ENCODE assay signal across 8 cellular contexts in genomic region chr16:89560413-89561194, GRCh38. TPM values are rescaled to one million over a fixed set of nuclear protein-coding genes. Genes with fewer than 3 reads are reported as not detected.
DNase-seq lines count a peak whose midpoint lies in the region; ATAC-seq, FAIRE-seq and TF ChIP-seq lines count a peak whose summit lies in the region.

Gene RPL13 (plus strand): TSS chr16:89560682. CDS start chr16:89560960, 278 bp downstream.

- peaks cover 17 to 21% of the 10 kb centered on the region in 2 donors for H3K4me1 ChIP-seq in kidney (ENCODE audit: control insufficient read depth in 1 of 2, insufficient read depth in 1 of 2, low read depth in 1 of 2, low read length in 2 of 2)

- no peak for TF ChIP-seq CTCF in kidney (IDR thresholded peaks at IDR 0.05; ENCODE audit: borderline replicate concordance, extremely low read depth, insufficient read depth)

- peak within 1 kb of the TSS; percentile 96 to 99 for H3K9ac ChIP-seq in kidney (ENCODE audit: low read length in 2 of 2)

- no peak for FAIRE-seq in kidney (lab: Jason Lieb, UNC)

- ATAC-seq in GM19043 (IDR thresholded peaks at IDR 0.05; ENCODE audit: low read depth, unreplicated experiment), result peak; percentile 88
- peak; percentile 49 for ATAC-seq in HG03378 (IDR thresholded peaks at IDR 0.05; ENCODE audit: unreplicated experiment)

- H3K27ac ChIP-seq in kidney (ENCODE audit: low read depth in 2 of 2, low read length in 2 of 2), result peak within 1 kb of the TSS; percentile 96 to 97

- H3K36me3 ChIP-seq in kidney (ENCODE audit: control insufficient read depth in 1 of 2, insufficient read depth in 2 of 2, low read length in 2 of 2), result peaks cover 28 to 33% of the 10 kb centered on the region in 2 donors

- DNase-seq in AG20443 (ENCODE audit: low spot score) (peak; percentile 97), NCI-H510A treated with DMSO at 0.1 percent for 48 hours (lab: John Stamatoyannopoulos, UW) (peak; percentile 70), cerebellum (ENCODE audit: low spot score) (peak; percentile 96), kidney (peak; percentile 98)
- DNase-seq in activated CD4-positive, alpha-beta T cell treated with anti-CD3 and anti-CD28 coated beads for 24 hours (ENCODE audit: low read depth in 2 of 2), result peak; percentile 82 to 89
- peak; percentile 84 to 85 for DNase-seq in stimulated activated CD4-positive, alpha-beta T cell treated with anti-CD3 and anti-CD28 coated beads, Interleukin-15, amount 100 ng/mL, for 1 hour (ENCODE audit: low read depth in 1 of 2, low spot score in 1 of 2)

- no peaks in the 10 kb centered on the region for H3K9me3 ChIP-seq in kidney (ENCODE audit: control insufficient read depth in 1 of 2, low read length in 2 of 2)

- intact Hi-C loops in kidney (cut with DNase I), result no loop called here

- peak within 1 kb of the TSS; percentile 80 to 92 for H3K4me3 ChIP-seq in kidney (ENCODE audit: low read length in 2 of 2)

RNA-seq across cellular contexts. Expression of gene RPL13, which starts in this region (rescaled TPM):
- total RNA-seq in cerebellum (1,241 TPM), kidney (1,694 TPM)
- 3,146 TPM for polyA plus RNA-seq in kidney (ENCODE audit: insufficient read depth, low read depth, low replicate concordance)

Comparison
In these comparisons a context has a peak if more than half of its experiments do, and no peak if none do; other contexts are left out.
1. Peak in every context shown above with its lines: DNase-seq, ATAC-seq, H3K4me3 ChIP-seq and H3K27ac ChIP-seq.